2 cellular contexts compared by ENCODE assay signal in genomic region chr13:26895808-26896466, GRCh38.
TF ChIP-seq lines count a peak whose summit lies in the region.

No MANE protein-coding gene starts in this region.

TF ChIP-seq in GM23338, 12 proteins besides CTCF, POLR2A, EP300 and RAD21 (continued from another document):
- TF ChIP-seq, protein P1, sequence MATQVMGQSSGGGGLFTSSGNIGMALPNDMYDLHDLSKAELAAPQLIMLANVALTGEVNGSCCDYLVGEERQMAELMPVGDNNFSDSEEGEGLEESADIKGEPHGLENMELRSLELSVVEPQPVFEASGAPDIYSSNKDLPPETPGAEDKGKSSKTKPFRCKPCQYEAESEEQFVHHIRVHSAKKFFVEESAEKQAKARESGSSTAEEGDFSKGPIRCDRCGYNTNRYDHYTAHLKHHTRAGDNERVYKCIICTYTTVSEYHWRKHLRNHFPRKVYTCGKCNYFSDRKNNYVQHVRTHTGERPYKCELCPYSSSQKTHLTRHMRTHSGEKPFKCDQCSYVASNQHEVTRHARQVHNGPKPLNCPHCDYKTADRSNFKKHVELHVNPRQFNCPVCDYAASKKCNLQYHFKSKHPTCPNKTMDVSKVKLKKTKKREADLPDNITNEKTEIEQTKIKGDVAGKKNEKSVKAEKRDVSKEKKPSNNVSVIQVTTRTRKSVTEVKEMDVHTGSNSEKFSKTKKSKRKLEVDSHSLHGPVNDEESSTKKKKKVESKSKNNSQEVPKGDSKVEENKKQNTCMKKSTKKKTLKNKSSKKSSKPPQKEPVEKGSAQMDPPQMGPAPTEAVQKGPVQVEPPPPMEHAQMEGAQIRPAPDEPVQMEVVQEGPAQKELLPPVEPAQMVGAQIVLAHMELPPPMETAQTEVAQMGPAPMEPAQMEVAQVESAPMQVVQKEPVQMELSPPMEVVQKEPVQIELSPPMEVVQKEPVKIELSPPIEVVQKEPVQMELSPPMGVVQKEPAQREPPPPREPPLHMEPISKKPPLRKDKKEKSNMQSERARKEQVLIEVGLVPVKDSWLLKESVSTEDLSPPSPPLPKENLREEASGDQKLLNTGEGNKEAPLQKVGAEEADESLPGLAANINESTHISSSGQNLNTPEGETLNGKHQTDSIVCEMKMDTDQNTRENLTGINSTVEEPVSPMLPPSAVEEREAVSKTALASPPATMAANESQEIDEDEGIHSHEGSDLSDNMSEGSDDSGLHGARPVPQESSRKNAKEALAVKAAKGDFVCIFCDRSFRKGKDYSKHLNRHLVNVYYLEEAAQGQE (IDR thresholded peaks at IDR 0.05; ENCODE audit: unreplicated experiment): no peak
- no peak for TF ChIP-seq ZNF114 (CRISPR knock-in tag; IDR thresholded peaks at IDR 0.05)
- TF ChIP-seq CREB1 (CRISPR knock-in tag; IDR thresholded peaks at IDR 0.05; ENCODE audit: low read depth): no peak
- TF ChIP-seq, protein P2, sequence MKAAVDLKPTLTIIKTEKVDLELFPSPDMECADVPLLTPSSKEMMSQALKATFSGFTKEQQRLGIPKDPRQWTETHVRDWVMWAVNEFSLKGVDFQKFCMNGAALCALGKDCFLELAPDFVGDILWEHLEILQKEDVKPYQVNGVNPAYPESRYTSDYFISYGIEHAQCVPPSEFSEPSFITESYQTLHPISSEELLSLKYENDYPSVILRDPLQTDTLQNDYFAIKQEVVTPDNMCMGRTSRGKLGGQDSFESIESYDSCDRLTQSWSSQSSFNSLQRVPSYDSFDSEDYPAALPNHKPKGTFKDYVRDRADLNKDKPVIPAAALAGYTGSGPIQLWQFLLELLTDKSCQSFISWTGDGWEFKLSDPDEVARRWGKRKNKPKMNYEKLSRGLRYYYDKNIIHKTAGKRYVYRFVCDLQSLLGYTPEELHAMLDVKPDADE (IDR thresholded peaks at IDR 0.05): no peak
- TF ChIP-seq JUNB (IDR thresholded peaks at IDR 0.05; ENCODE audit: unreplicated experiment): no peak
- TF ChIP-seq ZNF462 (CRISPR knock-in tag; IDR thresholded peaks at IDR 0.05): no peak
- no peak for TF ChIP-seq EZH2phosphoT487 (IDR thresholded peaks at IDR 0.05; ENCODE audit: unreplicated experiment)
- no peak for TF ChIP-seq STAT1 (IDR thresholded peaks at IDR 0.05; ENCODE audit: unreplicated experiment)
- no peak for TF ChIP-seq ZNF331 (CRISPR knock-in tag; IDR thresholded peaks at IDR 0.05; ENCODE audit: low read depth)
- no peak for TF ChIP-seq EZH2 (IDR thresholded peaks at IDR 0.05; ENCODE audit: low read depth, unreplicated experiment)

TF ChIP-seq in K562, 482 proteins besides CTCF, POLR2A, EP300 and RAD21 (continued from another document):
- TF ChIP-seq CHD7 (IDR thresholded peaks at IDR 0.05; ENCODE audit: low read depth, low read length): peak; percentile 80
